ENCODE assay signal across 1 cellular context in genomic region chr1:178542554-178543290, GRCh38.
A peak's percentile ranks its signal among the peaks of the same experiment; 100 is the strongest.
TF ChIP-seq lines count a peak whose summit lies in the region.

No MANE protein-coding gene starts in this region.

TF ChIP-seq in HepG2, 621 proteins besides CTCF, POLR2A, EP300 and RAD21 (continued from another document and continues in another):
- TF ChIP-seq ETS1 (CRISPR knock-in tag; IDR thresholded peaks at IDR 0.05) (no peak), POGZ (CRISPR knock-in tag; IDR thresholded peaks at IDR 0.05) (peak; percentile 6; the same call in 1 of the 2 replicates), ZFY (CRISPR knock-in tag; IDR thresholded peaks at IDR 0.05) (peak; percentile 19; the same call in 1 of the 2 replicates), ZNF451 (CRISPR knock-in tag; IDR thresholded peaks at IDR 0.05) (peak; percentile 6; the same call in 1 of the 2 replicates), LCORL (IDR thresholded peaks at IDR 0.05) (no peak), LCORL (CRISPR knock-in tag; IDR thresholded peaks at IDR 0.05) (peak; percentile 80), THAP7 (CRISPR knock-in tag; IDR thresholded peaks at IDR 0.05) (no peak), RAD51 (IDR thresholded peaks at IDR 0.05; ENCODE audit: borderline replicate concordance) (no peak), ZNF770 (CRISPR knock-in tag; IDR thresholded peaks at IDR 0.05) (peak; percentile 68; the same call in 1 of the 2 replicates), ZFP91 (CRISPR knock-in tag; IDR thresholded peaks at IDR 0.05; ENCODE audit: borderline replicate concordance) (peak; percentile 49; the same call in 1 of the 2 replicates), KAT7 (CRISPR knock-in tag; IDR thresholded peaks at IDR 0.05; ENCODE audit: borderline replicate concordance) (peak; percentile 77; the same call in 1 of the 2 replicates), CHCHD3 (CRISPR knock-in tag; IDR thresholded peaks at IDR 0.05) (peak; percentile 79; the same call in 1 of the 2 replicates), KLF16 (CRISPR knock-in tag; IDR thresholded peaks at IDR 0.05) (peak in 1 of 2 experiments; percentile 11; a peak in 1 of 4 replicates), ZNF766 (CRISPR knock-in tag; IDR thresholded peaks at IDR 0.05; ENCODE audit: borderline replicate concordance) (no peak), ATM (IDR thresholded peaks at IDR 0.05; ENCODE audit: borderline replicate concordance) (no peak), IRF1 (CRISPR knock-in tag; IDR thresholded peaks at IDR 0.05; ENCODE audit: low read depth) (no peak), TP53 (CRISPR knock-in tag; conservative IDR thresholded peaks at IDR 0.05) (no peak), KDM5A (IDR thresholded peaks at IDR 0.05; ENCODE audit: borderline replicate concordance, low read length) (peak; percentile 85), ZNF331 (CRISPR knock-in tag; IDR thresholded peaks at IDR 0.05) (no peak), REST (IDR thresholded peaks at IDR 0.05; ENCODE audit: borderline replicate concordance in 1 of 2, low read depth in 1 of 2, low read length in 2 of 2) (0 out of 4 replicates have a peak, but pooled peaks of 1 of the 2 experiments have one; percentile 2), SMAD1 (CRISPR knock-in tag; IDR thresholded peaks at IDR 0.05; ENCODE audit: borderline replicate concordance, low read depth) (0 out of 2 replicates have a peak, but pooled peaks have one; percentile 61), SP5 (CRISPR knock-in tag; IDR thresholded peaks at IDR 0.05; ENCODE audit: borderline replicate concordance, low read depth) (no peak), PHF8 (CRISPR knock-in tag; IDR thresholded peaks at IDR 0.05) (peak; percentile 41; the same call in 1 of the 2 replicates), KDM2A (CRISPR knock-in tag; IDR thresholded peaks at IDR 0.05; ENCODE audit: borderline replicate concordance, low read depth) (peak; percentile 70), ZNF724P (CRISPR knock-in tag; IDR thresholded peaks at IDR 0.05; ENCODE audit: borderline replicate concordance) (no peak), THRA (CRISPR knock-in tag; IDR thresholded peaks at IDR 0.05; ENCODE audit: borderline replicate concordance) (no peak; the same call in 1 of the 2 replicates), ARID3A (IDR thresholded peaks at IDR 0.05; ENCODE audit: low read depth, low read length) (0 out of 2 replicates have a peak, but pooled peaks have one; percentile 20), FOXP1 (IDR thresholded peaks at IDR 0.05) (no peak), FOXP1 (CRISPR knock-in tag; IDR thresholded peaks at IDR 0.05) (0 out of 2 replicates have a peak, but pooled peaks have one; percentile 1), KLF15 (CRISPR knock-in tag; IDR thresholded peaks at IDR 0.05; ENCODE audit: borderline replicate concordance) (no peak), ZBTB7A (CRISPR knock-in tag; IDR thresholded peaks at IDR 0.05) (peak; percentile 88), HIVEP1 (CRISPR knock-in tag; IDR thresholded peaks at IDR 0.05) (no peak), ZHX2 (IDR thresholded peaks at IDR 0.05; ENCODE audit: low read depth) (peak; percentile 2; the same call in 1 of the 2 replicates), ZHX2 (CRISPR knock-in tag; IDR thresholded peaks at IDR 0.05; ENCODE audit: borderline replicate concordance) (no peak), PITX1 (CRISPR knock-in tag; IDR thresholded peaks at IDR 0.05) (peak; percentile 56; the same call in 1 of the 2 replicates)
